Comparison of ENCODE assay signal across 24 cellular contexts in genomic region chr1:178958491-178958890, GRCh38.
"Had no signal": no experiment of that assay in that cellular context is flagged by ENCODE, and none has a peak within 500 bp of the region (broad histone marks: within the 10 kb centered on the region; RNA-seq: fewer than 3 reads in every experiment).

No MANE protein-coding gene starts in this region.

- ATAC-seq: activated CD4-positive, alpha-beta T cell treated with anti-CD3 and anti-CD28 coated beads for 36 hours; activated CD8-positive, alpha-beta T cell treated with anti-CD3 and anti-CD28 coated beads, Interleukin-2, amount 10 ng/mL, durations not matched to agents 7 days and 5 days; activated T-cell treated with anti-CD3 and anti-CD28 coated beads, Interleukin-2, amount 50 U/mL, for 4 hours; esophagus mucosa had no signal

- H3K27ac ChIP-seq: brain microvascular endothelial cell, dorsolateral prefrontal cortex had no signal

- H3K4me1 Mint-ChIP-seq: activated CD4-positive, alpha-beta T cell treated with anti-CD3 and anti-CD28 coated beads, Interleukin-2, amount 10 ng/mL, durations not matched to agents 24 days and 14 days; endodermal cell had no signal

- H3K4me3 ChIP-seq: dorsolateral prefrontal cortex had no signal

- H3K36me3 ChIP-seq: brain microvascular endothelial cell had no signal

- H3K27me3 ChIP-seq: brain microvascular endothelial cell, dorsolateral prefrontal cortex had no signal

- H3K36me3 Mint-ChIP-seq: activated CD4-positive, alpha-beta memory T cell treated with anti-CD3 and anti-CD28 coated beads for 36 hours; activated naive CD8-positive, alpha-beta T cell had no signal

- H3K27me3 Mint-ChIP-seq: activated CD4-positive, alpha-beta T cell treated with anti-CD3 and anti-CD28 coated beads for 36 hours; activated naive CD8-positive, alpha-beta T cell had no signal

- DNase-seq: activated CD4-positive, alpha-beta memory T cell treated with anti-CD3 and anti-CD28 coated beads for 36 hours; activated CD4-positive, alpha-beta T cell treated with anti-CD3 and anti-CD28 coated beads for 36 hours; activated CD4-positive, alpha-beta T cell treated with anti-CD3 and anti-CD28 coated beads, Interleukin-2, amount 10 ng/mL, durations not matched to agents 24 days and 14 days; activated CD4-positive, CD25-positive, alpha-beta regulatory T cell; activated CD4-positive, CD25-positive, alpha-beta regulatory T cell treated with anti-CD3 and anti-CD28 coated beads, Interleukin-2, amount 50 U/mL, for 72 hours; activated CD8-positive, alpha-beta T cell treated with anti-CD3 and anti-CD28 coated beads, Interleukin-2, amount 10 ng/mL, durations not matched to agents 7 days and 5 days; activated effector memory CD4-positive, alpha-beta T cell treated with anti-CD3 and anti-CD28 coated beads, Interleukin-2, amount 50 U/mL, for 16 hours; activated naive CD4-positive, alpha-beta T cell; activated naive CD4-positive, alpha-beta T cell treated with anti-CD3 and anti-CD28 coated beads, Interleukin-2, amount 50 U/mL, for 16 hours; activated T-cell treated with anti-CD3 and anti-CD28 coated beads, Interleukin-2, amount 50 U/mL, for 4 hours; amniotic stem cell; anterior cingulate cortex; brain microvascular endothelial cell; caudate nucleus; dorsolateral prefrontal cortex; effector memory CD4-positive, alpha-beta T cell; foreskin fibroblast; T-helper 1 cell; T-helper 2 cell had no signal

- H3K9me3 Mint-ChIP-seq: activated CD4-positive, alpha-beta T cell treated with anti-CD3 and anti-CD28 coated beads, Interleukin-2, amount 10 ng/mL, durations not matched to agents 24 days and 14 days; dendritic cell treated with granulocyte-macrophage colony-stimulating factor and Interleukin-4, amounts not matched to agents 40 ng/mL and 50 ng/mL, for 4 days had no signal

- H3K27ac Mint-ChIP-seq: activated CD4-positive, alpha-beta memory T cell treated with anti-CD3 and anti-CD28 coated beads for 36 hours; activated CD4-positive, alpha-beta T cell treated with anti-CD3 and anti-CD28 coated beads for 36 hours; activated CD4-positive, alpha-beta T cell treated with anti-CD3 and anti-CD28 coated beads, Interleukin-2, amount 10 ng/mL, durations not matched to agents 24 days and 14 days; activated CD8-positive, alpha-beta T cell treated with anti-CD3 and anti-CD28 coated beads, Interleukin-2, amount 10 ng/mL, durations not matched to agents 7 days and 5 days; activated naive CD8-positive, alpha-beta T cell; activated T-helper 2 cell treated with anti-CD3 and anti-CD28 coated beads, Interferon-gamma antibody, Interleukin-2, Interleukin-4, amounts not matched to agents 10 μg/mL and 5 μg/mL and 100 μg/mL, durations not matched to agents 14 hours and 24 hours and 36 hours; dendritic cell treated with granulocyte-macrophage colony-stimulating factor and Interleukin-4, amounts not matched to agents 40 ng/mL and 50 ng/mL, for 4 days; endodermal cell had no signal

- H3K4me3 Mint-ChIP-seq: activated CD4-positive, alpha-beta memory T cell treated with anti-CD3 and anti-CD28 coated beads for 36 hours; activated CD4-positive, alpha-beta T cell treated with anti-CD3 and anti-CD28 coated beads for 36 hours; activated CD4-positive, alpha-beta T cell treated with anti-CD3 and anti-CD28 coated beads, Interleukin-2, amount 10 ng/mL, durations not matched to agents 24 days and 14 days; activated CD8-positive, alpha-beta T cell treated with anti-CD3 and anti-CD28 coated beads, Interleukin-2, amount 10 ng/mL, durations not matched to agents 7 days and 5 days; activated naive CD8-positive, alpha-beta T cell; activated T-cell treated with anti-CD3 and anti-CD28 coated beads, Interleukin-2, amount 50 U/mL, for 4 hours; dendritic cell treated with granulocyte-macrophage colony-stimulating factor and Interleukin-4, amounts not matched to agents 40 ng/mL and 50 ng/mL, for 4 days; endodermal cell had no signal
